ENCODE assay signal across 25 cellular contexts in the genomic region with DNA sequence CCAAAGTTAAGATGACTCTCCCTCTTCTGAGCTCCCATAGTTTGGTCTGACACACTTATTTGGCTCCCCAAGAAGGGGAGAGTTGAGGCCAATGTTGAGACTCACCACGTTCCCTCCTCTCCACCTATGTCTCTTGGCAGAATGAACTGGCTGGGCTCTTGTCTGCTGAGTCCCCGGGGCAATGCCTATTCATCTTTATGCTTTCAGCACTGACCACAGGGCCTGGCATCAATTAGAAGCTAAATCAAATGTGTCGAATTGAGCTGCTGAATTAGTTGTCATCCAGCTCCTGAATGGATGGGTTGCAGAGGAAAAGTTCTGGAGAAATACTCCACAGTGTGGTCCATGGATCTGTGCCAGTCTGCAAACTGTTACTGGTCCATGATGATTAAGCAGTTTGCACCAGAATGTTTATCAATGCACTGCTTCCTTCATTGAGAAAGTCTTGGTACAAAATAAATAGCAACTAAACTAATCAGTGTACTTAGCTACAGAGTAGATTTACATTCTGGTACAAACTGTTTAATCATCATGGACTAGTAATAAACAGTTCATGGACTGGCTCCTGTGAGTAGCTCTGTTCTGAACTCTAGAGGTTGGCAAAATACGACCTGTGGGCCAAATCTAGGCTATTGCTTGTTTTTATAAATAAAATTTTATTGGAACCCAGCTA.
DNase-seq lines count a peak whose midpoint lies in the region; ATAC-seq and TF ChIP-seq lines count a peak whose summit lies in the region.
"Had no signal": no experiment of that assay in that cellular context is flagged by ENCODE, and none has a peak within 500 bp of the region (broad histone marks: within the 10 kb centered on the region; RNA-seq: fewer than 3 reads in every experiment).

No MANE protein-coding gene starts in this region.

- no peaks in the 10 kb centered on the region for H3K27me3 ChIP-seq in RWPE2 (ENCODE audit: insufficient read depth, poor library complexity, severe bottlenecking)
- H3K27me3 ChIP-seq: breast epithelium, esophagus muscularis mucosa, Peyer's patch, sigmoid colon had no signal

- DNase-seq in DMS79 (lab: John Stamatoyannopoulos, UW) = peak; percentile 4
- DNase-seq in DMS79 treated with DMSO at 0.1 percent for 48 hours (lab: John Stamatoyannopoulos, UW) = no peak
- no peak for DNase-seq in RWPE2 (ENCODE audit: low spot score)
- DNase-seq in fibroblast of gingiva (ENCODE audit: low read depth) = peak; percentile 7
- peak; percentile 46 for DNase-seq in stromal cell of bone marrow (ENCODE audit: low read depth)
- no peak for DNase-seq in stimulated activated CD4-positive, alpha-beta T cell treated with anti-CD3 and anti-CD28 coated beads, Interleukin-15, amount 100 ng/mL, for 24 hours
- DNase-seq: activated CD4-positive, alpha-beta T cell treated with anti-CD3 and anti-CD28 coated beads for 1 hour; activated CD8-positive, alpha-beta T cell treated with anti-CD3 and anti-CD28 coated beads for 36 hours; activated gamma-delta T cell; activated T-cell treated with anti-CD3 and anti-CD28 coated beads for 4 hours; AML-193; cortex of kidney; lower lobe of right lung; NCI-H1417 treated with DMSO at 0.1 percent for 48 hours; NCI-H510A; Peyer's patch; sigmoid colon; stimulated activated naive CD8-positive, alpha-beta T cell treated with anti-CD3 and anti-CD28 coated beads, Interleukin-15, amount 100 ng/mL, for 72 hours; tibial artery had no signal

- H3K9me3 ChIP-seq in RWPE2 (ENCODE audit: severe bottlenecking) = no peaks in the 10 kb centered on the region
- H3K9me3 ChIP-seq: breast epithelium, esophagus muscularis mucosa, HAP-1, lower lobe of right lung, Peyer's patch, sigmoid colon, tibial artery had no signal

- H3K4me3 ChIP-seq in RWPE2 (ENCODE audit: severe bottlenecking) = no peak overlapping the region
- H3K4me3 ChIP-seq: breast epithelium, esophagus muscularis mucosa, HAP-1, lower lobe of right lung, Peyer's patch, sigmoid colon, tibial artery had no signal

- H3K36me3 ChIP-seq in RWPE2 (ENCODE audit: low read depth) = no peaks in the 10 kb centered on the region
- H3K36me3 ChIP-seq: breast epithelium, esophagus muscularis mucosa, HAP-1, lower lobe of right lung, Peyer's patch, sigmoid colon, tibial artery had no signal

- no peaks in the 10 kb centered on the region for H3K4me1 ChIP-seq in RWPE2 (ENCODE audit: insufficient read depth, poor library complexity, severe bottlenecking)
- H3K4me1 ChIP-seq: breast epithelium, esophagus muscularis mucosa, HAP-1, lower lobe of right lung, Peyer's patch, sigmoid colon, tibial artery had no signal

- TF ChIP-seq CTCF in RWPE2 (IDR thresholded peaks at IDR 0.05; ENCODE audit: poor library complexity, severe bottlenecking) = no peak

- H3K27ac ChIP-seq in RWPE2 (ENCODE audit: poor library complexity, severe bottlenecking) = no peak overlapping the region
- H3K27ac ChIP-seq: 22Rv1, breast epithelium, esophagus muscularis mucosa, lower lobe of right lung, Peyer's patch, sigmoid colon, tibial artery had no signal

- ATAC-seq in RWPE2 (ENCODE audit: low read depth) = 0 out of 3 replicates have a peak, but pooled peaks have one; percentile 29
- ATAC-seq in GM21367 (IDR thresholded peaks at IDR 0.05; ENCODE audit: unreplicated experiment) = no peak
- no peak for ATAC-seq in HG02852 (IDR thresholded peaks at IDR 0.05; ENCODE audit: unreplicated experiment)
- ATAC-seq: activated CD8-positive, alpha-beta T cell treated with anti-CD3 and anti-CD28 coated beads for 36 hours; lower lobe of right lung; stimulated activated naive CD8-positive, alpha-beta T cell treated with anti-CD3 and anti-CD28 coated beads, Interleukin-15, amount 100 ng/mL, for 72 hours had no signal

Comparison
In these comparisons a context has a peak if more than half of its experiments do, and no peak if none do; other contexts are left out.
1. DNase-seq: peak in DMS79 (single experiment), fibroblast of gingiva (single experiment) and stromal cell of bone marrow (single experiment); none in DMS79 treated with DMSO at 0.1 percent for 48 hours (single experiment), RWPE2 (single experiment) and stimulated activated CD4-positive, alpha-beta T cell treated with anti-CD3 and anti-CD28 coated beads, Interleukin-15, amount 100 ng/mL, for 24 hours (single experiment).